In the genomic region with DNA sequence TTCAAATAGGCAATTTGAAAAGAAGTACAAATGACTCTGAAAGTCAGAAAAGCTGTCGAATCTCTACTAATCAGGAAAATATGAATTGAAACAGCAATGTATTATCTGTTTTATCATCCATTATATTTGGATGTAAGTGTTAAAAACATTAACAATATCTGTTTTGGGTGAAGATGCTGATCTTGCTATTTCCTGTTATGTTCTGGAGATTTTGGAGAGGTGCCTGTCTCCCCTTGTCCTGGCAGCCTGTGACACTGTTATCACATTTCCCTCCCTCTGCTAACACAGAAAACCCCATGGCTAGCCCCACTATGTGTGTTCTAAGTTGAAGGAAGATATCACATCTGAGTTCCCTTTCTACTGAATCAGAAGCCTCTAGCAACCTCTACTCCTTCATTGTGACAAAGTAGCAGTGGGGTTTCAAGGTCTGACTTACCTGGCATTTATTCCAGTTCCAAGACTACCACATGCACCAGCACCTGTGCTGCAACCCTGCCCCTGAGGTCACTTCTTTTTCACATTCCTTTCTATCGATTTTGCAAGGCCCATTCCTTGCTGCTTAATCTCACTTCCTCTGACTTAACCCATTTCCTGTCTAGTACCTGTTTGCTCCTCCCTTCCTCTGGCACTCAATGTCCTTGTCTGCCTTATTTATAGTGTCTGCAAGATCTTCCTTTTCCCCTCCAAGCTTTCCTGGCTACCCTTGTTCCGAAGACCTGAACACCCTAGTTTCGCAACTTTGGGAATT, we compare ENCODE assay signal across 16 cellular contexts.
DNase-seq lines count a peak whose midpoint lies in the region; ATAC-seq and TF ChIP-seq lines count a peak whose summit lies in the region.
"Had no signal": no experiment of that assay in that cellular context is flagged by ENCODE, and none has a peak within 500 bp of the region (broad histone marks: within the 10 kb centered on the region; RNA-seq: fewer than 3 reads in every experiment).

No MANE protein-coding gene starts in this region.

- H3K9me3 ChIP-seq in left ventricle myocardium inferior (replicated peaks), result no peaks in the 10 kb centered on the region
- H3K9me3 ChIP-seq: esophagus muscularis mucosa, tibial nerve had no signal

- H3K27ac Mint-ChIP-seq in WTC11, result no peak overlapping the region
- H3K27ac Mint-ChIP-seq: immature natural killer cell had no signal

- H3K27ac ChIP-seq in left ventricle myocardium inferior (replicated peaks), result peak overlapping the region; percentile 83
- H3K27ac ChIP-seq: esophagus muscularis mucosa had no signal

- ATAC-seq in left ventricle myocardium superior (no peak), HG03432 (IDR thresholded peaks at IDR 0.05; ENCODE audit: unreplicated experiment) (peak; percentile 46), WTC11 (peak; percentile 68), esophagus mucosa (no peak)
- ATAC-seq: naive thymus-derived CD8-positive, alpha-beta T cell had no signal

- H3K4me3 ChIP-seq in left ventricle myocardium inferior, result no peak overlapping the region
- H3K4me3 ChIP-seq: esophagus muscularis mucosa, tibial nerve had no signal

- CTCF ChIA-PET in WTC11 (lab: Charles Lee), result no interaction called here

- H3K4me1 Mint-ChIP-seq in WTC11, result peaks cover 12% of the 10 kb centered on the region
- H3K4me1 Mint-ChIP-seq: immature natural killer cell had no signal

- no peak overlapping the region for H3K4me3 Mint-ChIP-seq in WTC11
- H3K4me3 Mint-ChIP-seq: immature natural killer cell had no signal

- peaks cover 8% of the 10 kb centered on the region for H3K9me3 Mint-ChIP-seq in WTC11

- H3K27me3 ChIP-seq in left ventricle myocardium inferior (ENCODE audit: low read depth), result no peaks in the 10 kb centered on the region
- H3K27me3 ChIP-seq: esophagus muscularis mucosa, tibial nerve had no signal

- H3K4me1 ChIP-seq in left ventricle myocardium inferior, result peaks cover 38% of the 10 kb centered on the region

- H3K36me3 ChIP-seq in left ventricle myocardium inferior, result no peaks in the 10 kb centered on the region
- H3K36me3 ChIP-seq: esophagus muscularis mucosa, tibial nerve had no signal

- DNase-seq in left ventricle myocardium inferior (no peak), left ventricle myocardium superior (no peak), WTC11 (ENCODE audit: low spot score) (no peak), AML-193 (lab: John Stamatoyannopoulos, UW) (no peak), superior temporal gyrus (ENCODE audit: extremely low spot score) (no peak)
- no peak for DNase-seq in activated CD4-positive, CD25-positive, alpha-beta regulatory T cell (lab: John Stamatoyannopoulos, UW)
- DNase-seq: activated CD4-positive, CD25-positive, alpha-beta regulatory T cell treated with anti-CD3 and anti-CD28 coated beads, Interleukin-2, amount 50 U/mL, for 72 hours; DND-41; immature natural killer cell; naive thymus-derived CD8-positive, alpha-beta T cell; NCI-H1092 treated with DMSO at 0.1 percent for 48 hours; NCI-H748 treated with DMSO at 0.1 percent for 48 hours had no signal

- H3K27me3 Mint-ChIP-seq in WTC11 (ENCODE audit: low read depth), result no peaks in the 10 kb centered on the region

- no peak for TF ChIP-seq CTCF in left ventricle myocardium inferior (IDR thresholded peaks at IDR 0.05; ENCODE audit: borderline replicate concordance)
- no peak for TF ChIP-seq CTCF in WTC11 (IDR thresholded peaks at IDR 0.05)

- intact Hi-C loops in left ventricle myocardium inferior (cut with micrococcal nuclease), result no loop called here
- intact Hi-C loops in left ventricle myocardium superior (cut with micrococcal nuclease), result no loop called here

- POLR2A ChIA-PET in WTC11 (lab: Charles Lee), result no interaction called here

- no peaks in the 10 kb centered on the region for H3K36me3 Mint-ChIP-seq in WTC11
- H3K36me3 Mint-ChIP-seq: immature natural killer cell; naive thymus-derived CD8-positive, alpha-beta T cell had no signal

TF ChIP-seq in WTC11, 78 proteins besides CTCF, POLR2A, EP300 and RAD21:
- no peak for TF ChIP-seq ZNF232 (CRISPR knock-in tag; IDR thresholded peaks at IDR 0.05)
- TF ChIP-seq, protein P1, sequence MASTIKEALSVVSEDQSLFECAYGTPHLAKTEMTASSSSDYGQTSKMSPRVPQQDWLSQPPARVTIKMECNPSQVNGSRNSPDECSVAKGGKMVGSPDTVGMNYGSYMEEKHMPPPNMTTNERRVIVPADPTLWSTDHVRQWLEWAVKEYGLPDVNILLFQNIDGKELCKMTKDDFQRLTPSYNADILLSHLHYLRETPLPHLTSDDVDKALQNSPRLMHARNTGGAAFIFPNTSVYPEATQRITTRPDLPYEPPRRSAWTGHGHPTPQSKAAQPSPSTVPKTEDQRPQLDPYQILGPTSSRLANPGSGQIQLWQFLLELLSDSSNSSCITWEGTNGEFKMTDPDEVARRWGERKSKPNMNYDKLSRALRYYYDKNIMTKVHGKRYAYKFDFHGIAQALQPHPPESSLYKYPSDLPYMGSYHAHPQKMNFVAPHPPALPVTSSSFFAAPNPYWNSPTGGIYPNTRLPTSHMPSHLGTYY (CRISPR knock-in tag; IDR thresholded peaks at IDR 0.05), result no peak
- no peak for TF ChIP-seq FOXK1 (CRISPR knock-in tag; IDR thresholded peaks at IDR 0.05)
- TF ChIP-seq RORB (CRISPR knock-in tag; IDR thresholded peaks at IDR 0.05), result no peak
- TF ChIP-seq USF1 (CRISPR knock-in tag; IDR thresholded peaks at IDR 0.05), result no peak
- TF ChIP-seq ZNF263 (CRISPR knock-in tag; IDR thresholded peaks at IDR 0.05; ENCODE audit: low read depth), result no peak
- no peak for TF ChIP-seq SOX15 (CRISPR knock-in tag; IDR thresholded peaks at IDR 0.05)
- no peak for TF ChIP-seq SMAD4 (CRISPR knock-in tag; IDR thresholded peaks at IDR 0.05)
- no peak for TF ChIP-seq TEAD1 (CRISPR knock-in tag; IDR thresholded peaks at IDR 0.05)
- no peak for TF ChIP-seq RELA (CRISPR knock-in tag; IDR thresholded peaks at IDR 0.05; ENCODE audit: borderline replicate concordance)
- no peak for TF ChIP-seq NFATC4 (CRISPR knock-in tag; IDR thresholded peaks at IDR 0.05)
- no peak for TF ChIP-seq NR1H2 (CRISPR knock-in tag; IDR thresholded peaks at IDR 0.05)

Comparison
In these comparisons a context has a peak if more than half of its experiments do, and no peak if none do; other contexts are left out.
1. ATAC-seq: peak in HG03432 (single experiment) and WTC11 (single experiment); none in left ventricle myocardium superior (single experiment) and esophagus mucosa (single experiment).